ENCODE assay signal across 8 cellular contexts in genomic region chr10:59808896-59809643, GRCh38. TPM values are rescaled to one million over a fixed set of nuclear protein-coding genes. Genes with fewer than 3 reads are reported as not detected.
DNase-seq lines count a peak whose midpoint lies in the region; ATAC-seq and TF ChIP-seq lines count a peak whose summit lies in the region.

No MANE protein-coding gene starts in this region.

- 55% methylated on average over 5 of the region's 5 CpGs for WGBS in hepatocyte (ENCODE audit: low lambda C conversion rate, missing lambda C conversion rate)
- 73% methylated on average over 5 of the region's 5 CpGs for WGBS in smooth muscle cell (ENCODE audit: low lambda C conversion rate)

- POLR2A ChIA-PET in activated naive CD8-positive, alpha-beta T cell treated with anti-CD3 and anti-CD28 coated beads, Interleukin-2, amount 10 ng/mL, durations not matched to agents 7 days and 5 days (lab: Charles Lee): no interaction called here

- H3F3A ChIP-seq in smooth muscle cell (ENCODE audit: low read depth): no peaks in the 10 kb centered on the region

- no peaks in the 10 kb centered on the region for H3K27me3 Mint-ChIP-seq in activated naive CD8-positive, alpha-beta T cell treated with anti-CD3 and anti-CD28 coated beads, Interleukin-2, amount 10 ng/mL, durations not matched to agents 7 days and 5 days

- peak; percentile 82 for TF ChIP-seq CTCF in GM06990 (IDR thresholded peaks at IDR 0.05; ENCODE audit: insufficient read depth, low read length, poor library complexity, severe bottlenecking)
- TF ChIP-seq CTCF in hepatocyte (IDR thresholded peaks at IDR 0.05; ENCODE audit: poor library complexity): peak; percentile 68
- TF ChIP-seq CTCF in smooth muscle cell (IDR thresholded peaks at IDR 0.05; ENCODE audit: borderline replicate concordance, insufficient read depth, poor library complexity, severe bottlenecking): peak; percentile 61

- no peaks in the 10 kb centered on the region for H3K9me3 Mint-ChIP-seq in activated naive CD8-positive, alpha-beta T cell treated with anti-CD3 and anti-CD28 coated beads, Interleukin-2, amount 10 ng/mL, durations not matched to agents 7 days and 5 days

- peaks cover 14% of the 10 kb centered on the region for H3K36me3 Mint-ChIP-seq in activated naive CD8-positive, alpha-beta T cell treated with anti-CD3 and anti-CD28 coated beads, Interleukin-2, amount 10 ng/mL, durations not matched to agents 7 days and 5 days

- H3K9me2 ChIP-seq in hepatocyte (replicated peaks; ENCODE audit: insufficient read depth): no peaks in the 10 kb centered on the region

- no peak overlapping the region for H3K27ac Mint-ChIP-seq in activated naive CD8-positive, alpha-beta T cell treated with anti-CD3 and anti-CD28 coated beads, Interleukin-2, amount 10 ng/mL, durations not matched to agents 7 days and 5 days

- H3K4me1 ChIP-seq in hepatocyte (ENCODE audit: insufficient read depth) (no peaks in the 10 kb centered on the region), smooth muscle cell (ENCODE audit: low read depth) (no peaks in the 10 kb centered on the region)
- no peaks in the 10 kb centered on the region for H3K4me1 ChIP-seq in effector memory CD4-positive, alpha-beta T cell (ENCODE audit: control insufficient read depth, insufficient read depth, low read length, poor library complexity, severe bottlenecking)

- no peaks in the 10 kb centered on the region for H4K20me1 ChIP-seq in hepatocyte (ENCODE audit: insufficient read depth, poor library complexity, severe bottlenecking)
- peaks cover 14% of the 10 kb centered on the region for H4K20me1 ChIP-seq in smooth muscle cell (ENCODE audit: low read depth)

- peak; percentile 98 for ATAC-seq in GM21786 (IDR thresholded peaks at IDR 0.05; ENCODE audit: unreplicated experiment)
- peak; percentile 89 for ATAC-seq in activated naive CD8-positive, alpha-beta T cell treated with anti-CD3 and anti-CD28 coated beads, Interleukin-2, amount 10 ng/mL, durations not matched to agents 7 days and 5 days (ENCODE audit: low read depth)

- no peak overlapping the region for H3K4me3 Mint-ChIP-seq in activated naive CD8-positive, alpha-beta T cell treated with anti-CD3 and anti-CD28 coated beads, Interleukin-2, amount 10 ng/mL, durations not matched to agents 7 days and 5 days

- H3K36me3 ChIP-seq in GM06990 (ENCODE audit: control insufficient read depth, insufficient read depth, low read length) (peaks cover 18% of the 10 kb centered on the region), hepatocyte (replicated peaks; ENCODE audit: insufficient read depth, low read depth) (no peaks in the 10 kb centered on the region), smooth muscle cell (ENCODE audit: low read depth) (peaks cover 25% of the 10 kb centered on the region)
- peaks cover 63% of the 10 kb centered on the region for H3K36me3 ChIP-seq in effector memory CD4-positive, alpha-beta T cell (ENCODE audit: control insufficient read depth, insufficient read depth, low read length)

- H3K9ac ChIP-seq in smooth muscle cell (ENCODE audit: low read depth): no peak overlapping the region

- H2AFZ ChIP-seq in hepatocyte (no peak overlapping the region), smooth muscle cell (ENCODE audit: low read depth) (no peak overlapping the region)

- H3K4me3 ChIP-seq in GM06990 (replicated peaks; ENCODE audit: low read depth, low read length) (no peak overlapping the region), hepatocyte (no peak overlapping the region), smooth muscle cell (no peak overlapping the region)
- no peak overlapping the region for H3K4me3 ChIP-seq in Jurkat, Clone E6-1 (ENCODE audit: low read length)
- no peak overlapping the region for H3K4me3 ChIP-seq in effector memory CD4-positive, alpha-beta T cell (ENCODE audit: insufficient read depth, low read depth, low read length, poor library complexity, severe bottlenecking)

- H3K9me3 ChIP-seq in hepatocyte (ENCODE audit: low read depth) (no peaks in the 10 kb centered on the region), smooth muscle cell (replicated peaks; ENCODE audit: low read depth) (no peaks in the 10 kb centered on the region)
- no peaks in the 10 kb centered on the region for H3K9me3 ChIP-seq in effector memory CD4-positive, alpha-beta T cell (ENCODE audit: control insufficient read depth, low read length)

- H3K4me1 Mint-ChIP-seq in activated naive CD8-positive, alpha-beta T cell treated with anti-CD3 and anti-CD28 coated beads, Interleukin-2, amount 10 ng/mL, durations not matched to agents 7 days and 5 days: no peaks in the 10 kb centered on the region

- H3K27me3 ChIP-seq in GM06990 (replicated peaks; ENCODE audit: control insufficient read depth, insufficient read depth, low read length) (no peaks in the 10 kb centered on the region), hepatocyte (no peaks in the 10 kb centered on the region), smooth muscle cell (ENCODE audit: low read depth) (no peaks in the 10 kb centered on the region)
- H3K27me3 ChIP-seq in effector memory CD4-positive, alpha-beta T cell (replicated peaks; ENCODE audit: control insufficient read depth, insufficient read depth, low read length, poor library complexity, severe bottlenecking): no peaks in the 10 kb centered on the region

- H3K27ac ChIP-seq in hepatocyte (no peak overlapping the region), smooth muscle cell (ENCODE audit: low read depth) (no peak overlapping the region)
- no peak overlapping the region for H3K27ac ChIP-seq in effector memory CD4-positive, alpha-beta T cell (ENCODE audit: insufficient read depth, low read length, poor library complexity, severe bottlenecking)

- H3K79me2 ChIP-seq in hepatocyte: no peaks in the 10 kb centered on the region
- no peaks in the 10 kb centered on the region for H3K79me2 ChIP-seq in smooth muscle cell (ENCODE audit: low read depth)

- H3K4me2 ChIP-seq in hepatocyte (no peak overlapping the region), smooth muscle cell (no peak overlapping the region)

- peak; percentile 13 for DNase-seq in GM06990 (ENCODE audit: extremely low read depth, insufficient read length)
- peak; percentile 55 for DNase-seq in Jurkat, Clone E6-1 (ENCODE audit: low read depth, low spot score)
- peak; percentile 68 for DNase-seq in SK-N-DZ (ENCODE audit: low spot score)
- peak; percentile 72 for DNase-seq in activated naive CD8-positive, alpha-beta T cell treated with anti-CD3 and anti-CD28 coated beads, Interleukin-2, amount 10 ng/mL, durations not matched to agents 7 days and 5 days
- DNase-seq in hepatocyte (ENCODE audit: low spot score): peak; percentile 81
- no peak for DNase-seq in smooth muscle cell (lab: John Stamatoyannopoulos, UW; ENCODE audit: unreplicated experiment)
- no peak for DNase-seq in effector memory CD4-positive, alpha-beta T cell

RNA-seq across cellular contexts. Expression of gene MRLN, which starts 55.8 kb away (rescaled TPM):
- polyA plus RNA-seq in Jurkat, Clone E6-1 (2012; ENCODE audit: insufficient read depth, insufficient read length): not detected
- polyA plus RNA-seq in SK-N-DZ (2014; cell fraction: cytosol; rRNA removed): not detected in 2 replicates
- polyA plus RNA-seq in SK-N-DZ (2014; cell fraction: nucleus; rRNA removed): not detected in 2 replicates
- total RNA-seq in activated naive CD8-positive, alpha-beta T cell treated with anti-CD3 and anti-CD28 coated beads, Interleukin-2, amount 10 ng/mL, durations not matched to agents 7 days and 5 days: not detected
- not detected in 2 replicates for total RNA-seq in hepatocyte
- polyA plus RNA-seq in hepatocyte: not detected in 2 replicates
- total RNA-seq in smooth muscle cell: not detected in 2 replicates
- not detected in 2 replicates for polyA plus RNA-seq in smooth muscle cell

Comparison
In these comparisons a context has a peak if more than half of its experiments do, and no peak if none do; other contexts are left out.
1. DNase-seq: peak in GM06990 (single experiment), Jurkat, Clone E6-1 (single experiment), SK-N-DZ (single experiment), activated naive CD8-positive, alpha-beta T cell treated with anti-CD3 and anti-CD28 coated beads, Interleukin-2, amount 10 ng/mL, durations not matched to agents 7 days and 5 days (single experiment) and hepatocyte (single experiment); none in smooth muscle cell (single experiment) and effector memory CD4-positive, alpha-beta T cell (0 of 3).
2. Peak in every context shown above with its lines, with median percentiles within 50 percentile points of each other: CTCF ChIP-seq.